In the genomic region with DNA sequence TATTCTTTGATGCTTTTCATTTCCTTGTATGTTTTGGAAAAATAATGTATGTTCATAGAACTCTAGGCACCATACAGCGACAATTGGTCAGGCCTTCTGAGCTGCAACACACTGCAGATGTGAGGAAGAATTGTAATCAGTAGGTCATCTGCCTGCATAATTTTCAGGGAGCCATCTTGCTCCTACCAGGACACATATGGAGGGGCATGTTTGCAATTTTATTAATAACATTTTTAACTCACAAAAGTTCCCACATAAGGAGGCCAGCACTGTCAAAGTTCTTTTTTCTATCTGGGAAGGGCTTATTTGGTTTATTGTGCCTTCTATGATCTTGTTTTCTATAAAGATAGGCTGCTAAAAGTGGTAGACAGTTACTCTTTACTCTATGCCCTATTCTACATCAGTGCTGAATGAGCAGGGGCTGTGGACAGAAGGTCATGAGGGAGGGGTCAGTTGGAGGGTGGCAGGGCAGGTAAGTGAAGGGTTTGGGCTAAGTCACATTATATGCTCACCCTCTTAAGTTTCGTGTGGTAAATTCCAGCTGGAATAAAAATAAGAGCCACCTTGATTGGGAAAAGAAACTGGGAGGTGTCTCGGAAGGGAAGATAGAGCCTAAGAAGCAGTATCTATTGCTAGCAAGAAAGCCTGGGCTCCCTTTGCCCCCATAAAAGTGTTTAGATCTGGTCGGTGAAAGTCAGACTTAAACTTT, we compare ENCODE assay signal across 1 cellular context.
TF ChIP-seq lines count a peak whose summit lies in the region.

No MANE protein-coding gene starts in this region.

TF ChIP-seq in K562, 482 proteins besides CTCF, POLR2A, EP300 and RAD21 (continued from another document):
- no peak for TF ChIP-seq TSHZ1 (CRISPR knock-in tag; IDR thresholded peaks at IDR 0.05)
- no peak for TF ChIP-seq EGR1 (conservative IDR thresholded peaks at IDR 0.05)
- no peak for TF ChIP-seq NFE2L1 (tag; IDR thresholded peaks at IDR 0.05; ENCODE audit: borderline replicate concordance, low read depth)
- peak; percentile 24; the same call in 1 of the 2 replicates for TF ChIP-seq MECOM (CRISPR knock-in tag; IDR thresholded peaks at IDR 0.05)
- TF ChIP-seq, protein P1, sequence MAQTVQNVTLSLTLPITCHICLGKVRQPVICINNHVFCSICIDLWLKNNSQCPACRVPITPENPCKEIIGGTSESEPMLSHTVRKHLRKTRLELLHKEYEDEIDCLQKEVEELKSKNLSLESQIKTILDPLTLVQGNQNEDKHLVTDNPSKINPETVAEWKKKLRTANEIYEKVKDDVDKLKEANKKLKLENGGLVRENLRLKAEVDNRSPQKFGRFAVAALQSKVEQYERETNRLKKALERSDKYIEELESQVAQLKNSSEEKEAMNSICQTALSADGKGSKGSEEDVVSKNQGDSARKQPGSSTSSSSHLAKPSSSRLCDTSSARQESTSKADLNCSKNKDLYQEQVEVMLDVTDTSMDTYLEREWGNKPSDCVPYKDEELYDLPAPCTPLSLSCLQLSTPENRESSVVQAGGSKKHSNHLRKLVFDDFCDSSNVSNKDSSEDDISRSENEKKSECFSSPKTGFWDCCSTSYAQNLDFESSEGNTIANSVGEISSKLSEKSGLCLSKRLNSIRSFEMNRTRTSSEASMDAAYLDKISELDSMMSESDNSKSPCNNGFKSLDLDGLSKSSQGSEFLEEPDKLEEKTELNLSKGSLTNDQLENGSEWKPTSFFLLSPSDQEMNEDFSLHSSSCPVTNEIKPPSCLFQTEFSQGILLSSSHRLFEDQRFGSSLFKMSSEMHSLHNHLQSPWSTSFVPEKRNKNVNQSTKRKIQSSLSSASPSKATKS (CRISPR knock-in tag; IDR thresholded peaks at IDR 0.05): no peak
- no peak for TF ChIP-seq MTA3 (IDR thresholded peaks at IDR 0.05; ENCODE audit: borderline replicate concordance)
- TF ChIP-seq KDM2B (CRISPR knock-in tag; IDR thresholded peaks at IDR 0.05): no peak
- no peak for TF ChIP-seq SIRT6 (IDR thresholded peaks at IDR 0.05; ENCODE audit: low read depth, low read length)
- no peak for TF ChIP-seq NELFE (IDR thresholded peaks at IDR 0.05; ENCODE audit: insufficient read depth, insufficient read length)
- TF ChIP-seq MCM2 (IDR thresholded peaks at IDR 0.05; ENCODE audit: low read depth): no peak
- TF ChIP-seq ID3 (CRISPR knock-in tag; IDR thresholded peaks at IDR 0.05): no peak
- TF ChIP-seq ID3 (tag; IDR thresholded peaks at IDR 0.05): peak; percentile 86
- no peak for TF ChIP-seq FOXA1 (IDR thresholded peaks at IDR 0.05; ENCODE audit: borderline replicate concordance)
- TF ChIP-seq KAT7 (CRISPR knock-in tag; IDR thresholded peaks at IDR 0.05; ENCODE audit: borderline replicate concordance): no peak
- no peak for TF ChIP-seq PHB2 (IDR thresholded peaks at IDR 0.05; ENCODE audit: low read depth)
- no peak for TF ChIP-seq DIDO1 (tag; IDR thresholded peaks at IDR 0.05; ENCODE audit: low read depth)
- TF ChIP-seq, protein P2, sequence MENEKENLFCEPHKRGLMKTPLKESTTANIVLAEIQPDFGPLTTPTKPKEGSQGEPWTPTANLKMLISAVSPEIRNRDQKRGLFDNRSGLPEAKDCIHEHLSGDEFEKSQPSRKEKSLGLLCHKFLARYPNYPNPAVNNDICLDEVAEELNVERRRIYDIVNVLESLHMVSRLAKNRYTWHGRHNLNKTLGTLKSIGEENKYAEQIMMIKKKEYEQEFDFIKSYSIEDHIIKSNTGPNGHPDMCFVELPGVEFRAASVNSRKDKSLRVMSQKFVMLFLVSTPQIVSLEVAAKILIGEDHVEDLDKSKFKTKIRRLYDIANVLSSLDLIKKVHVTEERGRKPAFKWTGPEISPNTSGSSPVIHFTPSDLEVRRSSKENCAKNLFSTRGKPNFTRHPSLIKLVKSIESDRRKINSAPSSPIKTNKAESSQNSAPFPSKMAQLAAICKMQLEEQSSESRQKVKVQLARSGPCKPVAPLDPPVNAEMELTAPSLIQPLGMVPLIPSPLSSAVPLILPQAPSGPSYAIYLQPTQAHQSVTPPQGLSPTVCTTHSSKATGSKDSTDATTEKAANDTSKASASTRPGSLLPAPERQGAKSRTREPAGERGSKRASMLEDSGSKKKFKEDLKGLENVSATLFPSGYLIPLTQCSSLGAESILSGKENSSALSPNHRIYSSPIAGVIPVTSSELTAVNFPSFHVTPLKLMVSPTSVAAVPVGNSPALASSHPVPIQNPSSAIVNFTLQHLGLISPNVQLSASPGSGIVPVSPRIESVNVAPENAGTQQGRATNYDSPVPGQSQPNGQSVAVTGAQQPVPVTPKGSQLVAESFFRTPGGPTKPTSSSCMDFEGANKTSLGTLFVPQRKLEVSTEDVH (IDR thresholded peaks at IDR 0.05; ENCODE audit: low read depth, partially characterized antibody): no peak
- TF ChIP-seq, protein P3, sequence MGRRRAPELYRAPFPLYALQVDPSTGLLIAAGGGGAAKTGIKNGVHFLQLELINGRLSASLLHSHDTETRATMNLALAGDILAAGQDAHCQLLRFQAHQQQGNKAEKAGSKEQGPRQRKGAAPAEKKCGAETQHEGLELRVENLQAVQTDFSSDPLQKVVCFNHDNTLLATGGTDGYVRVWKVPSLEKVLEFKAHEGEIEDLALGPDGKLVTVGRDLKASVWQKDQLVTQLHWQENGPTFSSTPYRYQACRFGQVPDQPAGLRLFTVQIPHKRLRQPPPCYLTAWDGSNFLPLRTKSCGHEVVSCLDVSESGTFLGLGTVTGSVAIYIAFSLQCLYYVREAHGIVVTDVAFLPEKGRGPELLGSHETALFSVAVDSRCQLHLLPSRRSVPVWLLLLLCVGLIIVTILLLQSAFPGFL (CRISPR knock-in tag; IDR thresholded peaks at IDR 0.05): no peak
- no peak for TF ChIP-seq ZNF174 (CRISPR knock-in tag; IDR thresholded peaks at IDR 0.05)
- no peak for TF ChIP-seq TOE1 (IDR thresholded peaks at IDR 0.05; ENCODE audit: borderline replicate concordance)
- TF ChIP-seq TOE1 (CRISPR knock-in tag; IDR thresholded peaks at IDR 0.05; ENCODE audit: borderline replicate concordance, low read depth): no peak
- TF ChIP-seq HMG20B (CRISPR knock-in tag; IDR thresholded peaks at IDR 0.05): no peak
- TF ChIP-seq, protein P4, sequence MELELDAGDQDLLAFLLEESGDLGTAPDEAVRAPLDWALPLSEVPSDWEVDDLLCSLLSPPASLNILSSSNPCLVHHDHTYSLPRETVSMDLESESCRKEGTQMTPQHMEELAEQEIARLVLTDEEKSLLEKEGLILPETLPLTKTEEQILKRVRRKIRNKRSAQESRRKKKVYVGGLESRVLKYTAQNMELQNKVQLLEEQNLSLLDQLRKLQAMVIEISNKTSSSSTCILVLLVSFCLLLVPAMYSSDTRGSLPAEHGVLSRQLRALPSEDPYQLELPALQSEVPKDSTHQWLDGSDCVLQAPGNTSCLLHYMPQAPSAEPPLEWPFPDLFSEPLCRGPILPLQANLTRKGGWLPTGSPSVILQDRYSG (tag; conservative IDR thresholded peaks at IDR 0.05; ENCODE audit: low read depth): peak; percentile 50
- no peak for TF ChIP-seq CBX1 (IDR thresholded peaks at IDR 0.05; ENCODE audit: low read depth)
- no peak for TF ChIP-seq STAG1 (CRISPR knock-in tag; IDR thresholded peaks at IDR 0.05; ENCODE audit: borderline replicate concordance)
- TF ChIP-seq ZNF644 (tag; IDR thresholded peaks at IDR 0.05; ENCODE audit: low read depth): peak; percentile 15; the same call in 1 of the 2 replicates
- no peak for TF ChIP-seq NCOR1 (IDR thresholded peaks at IDR 0.05)
- TF ChIP-seq EP400 (IDR thresholded peaks at IDR 0.05): no peak
- TF ChIP-seq SUPT5H (IDR thresholded peaks at IDR 0.05): no peak
- no peak for TF ChIP-seq SMARCB1 (IDR thresholded peaks at IDR 0.05; ENCODE audit: insufficient read length, low read depth)
- TF ChIP-seq ZNF277 (CRISPR knock-in tag; IDR thresholded peaks at IDR 0.05; ENCODE audit: borderline replicate concordance): no peak
- no peak for TF ChIP-seq CBX8 (IDR thresholded peaks at IDR 0.05; ENCODE audit: borderline replicate concordance, extremely low read depth, low read depth, low read length, poor library complexity, severe bottlenecking)
- no peak for TF ChIP-seq TFAM (CRISPR knock-in tag; conservative IDR thresholded peaks at IDR 0.05)
- TF ChIP-seq ILF3 (IDR thresholded peaks at IDR 0.05; ENCODE audit: borderline replicate concordance): no peak
- TF ChIP-seq ZBTB8A (IDR thresholded peaks at IDR 0.05; ENCODE audit: partially characterized antibody): no peak
